ENCODE assay signal across 26 cellular contexts in genomic region chr11:45247433-45247832, GRCh38. TPM values are rescaled to one million over a fixed set of nuclear protein-coding genes. Genes with fewer than 3 reads are reported as not detected.
DNase-seq lines count a peak whose midpoint lies in the region; ATAC-seq and TF ChIP-seq lines count a peak whose summit lies in the region.
"Had no signal": no experiment of that assay in that cellular context is flagged by ENCODE, and none has a peak within 500 bp of the region (broad histone marks: within the 10 kb centered on the region; RNA-seq: fewer than 3 reads in every experiment).

No MANE protein-coding gene starts in this region.

- no peaks in the 10 kb centered on the region for H3K79me2 ChIP-seq in PC-3 (ENCODE audit: low read length)
- H3K79me2 ChIP-seq: hepatocyte had no signal

- H2AFZ ChIP-seq in PC-3 (ENCODE audit: low read length) = no peak overlapping the region
- H2AFZ ChIP-seq: hepatocyte had no signal

- TF ChIP-seq CTCF in PC-3 (conservative IDR thresholded peaks at IDR 0.05; ENCODE audit: low read depth, low read length) = 0 out of 2 replicates have a peak, but pooled peaks have one; percentile 14
- TF ChIP-seq CTCF in epithelial cell of proximal tubule (conservative IDR thresholded peaks at IDR 0.05; ENCODE audit: low read depth, low read length) = peak; percentile 14
- TF ChIP-seq CTCF in A673 (conservative IDR thresholded peaks at IDR 0.05; ENCODE audit: low read depth, low read length) = no peak

- H3K9ac ChIP-seq in PC-3 (ENCODE audit: low read length) = no peak overlapping the region
- H3K9ac ChIP-seq: KMS-11 had no signal

- no peaks in the 10 kb centered on the region for H4K20me1 ChIP-seq in PC-3 (ENCODE audit: low read length)

- CTCF ChIA-PET in PC-3 (lab: Charles Lee) = interaction anchor here (0.7 kb wide), 1 partner anchor 137 kb away, joined by 5 read pairs; no protein-coding TSS in a partner anchor
- CTCF ChIA-PET in A673 (lab: Charles Lee) = interaction anchor here (1.1 kb wide), 1 partner anchor 14 kb away, joined by 3 read pairs; no protein-coding TSS in a partner anchor

- peak; percentile 21 for DNase-seq in AG08395 (ENCODE audit: low spot score)
- peak; percentile 51 for DNase-seq in G401 (ENCODE audit: low spot score)
- DNase-seq in PC-3 = peak; percentile 12
- DNase-seq in epithelial cell of proximal tubule (ENCODE audit: low read depth) = no peak
- DNase-seq in NCI-H1105 treated with DMSO at 0.1 percent for 48 hours (lab: John Stamatoyannopoulos, UW) = no peak
- DNase-seq in A673 (ENCODE audit: low spot score) = no peak
- DNase-seq: activated CD4-positive, alpha-beta T cell treated with anti-CD3 and anti-CD28 coated beads, Interleukin-2, amount 50 U/mL, for 1 hour; activated T-cell treated with anti-CD3 and anti-CD28 coated beads, Interleukin-2, amount 50 U/mL, for 4 hours; Calu3; cortex of kidney; endodermal cell; gastrocnemius medialis; NCI-H187; Right ventricle myocardium superior; stimulated activated naive B cell treated with anti-CD40 and anti-IgM and Interleukin-4, amounts not matched to agents 10 μg/mL and 1 μg/mL and 100 μg/mL, for 72 hours; T-helper 9 cell; WERI-Rb-1 had no signal

- no peak overlapping the region for H3K4me3 ChIP-seq in PC-3 (ENCODE audit: low read length)
- H3K4me3 ChIP-seq in epithelial cell of proximal tubule (ENCODE audit: low read depth, low read length) = no peak overlapping the region
- H3K4me3 ChIP-seq in A673 (ENCODE audit: low read depth, low read length, poor library complexity, severe bottlenecking) = no peak overlapping the region
- H3K4me3 ChIP-seq: esophagus muscularis mucosa, gastrocnemius medialis, hepatocyte, prostate gland, suprapubic skin had no signal

- no peaks in the 10 kb centered on the region for H3K9me2 ChIP-seq in PC-3 (replicated peaks; ENCODE audit: low read length)

- intact Hi-C loops in PC-3 (cut with micrococcal nuclease) = no loop called here
- intact Hi-C loops in A673 (cut with micrococcal nuclease; ENCODE audit: unreplicated experiment) = no loop called here

- POLR2A ChIA-PET in PC-3 (lab: Charles Lee; ENCODE audit: unreplicated experiment) = no interaction called here
- POLR2A ChIA-PET in A673 (lab: Charles Lee; ENCODE audit: low non-redundant PET) = no interaction called here

- H3K4me2 ChIP-seq in PC-3 (ENCODE audit: low read length) = no peak overlapping the region
- H3K4me2 ChIP-seq: hepatocyte, KMS-11 had no signal

- no peaks in the 10 kb centered on the region for H3F3A ChIP-seq in PC-3 (ENCODE audit: low read length, unreplicated experiment)

- H3K4me1 ChIP-seq in PC-3 (ENCODE audit: insufficient read depth, low read length) = no peaks in the 10 kb centered on the region
- H3K4me1 ChIP-seq in A673 (ENCODE audit: insufficient read depth, low read length, poor library complexity, severe bottlenecking) = no peaks in the 10 kb centered on the region
- H3K4me1 ChIP-seq: prostate gland, suprapubic skin had no signal

- in situ Hi-C loops in G401 (cut with HindIII; ENCODE audit: low sequenced_read_pairs) = no loop called here

- H3K36me3 ChIP-seq in PC-3 (ENCODE audit: low read depth, low read length) (no peaks in the 10 kb centered on the region), A673 (ENCODE audit: insufficient read depth, low read length, poor library complexity, severe bottlenecking) (no peaks in the 10 kb centered on the region)
- H3K36me3 ChIP-seq: esophagus muscularis mucosa, gastrocnemius medialis, prostate gland, suprapubic skin, WERI-Rb-1 had no signal

- BruUV-seq in PC-3 (replicated peaks; lab: Mats Ljungman, UMichigan) (no TSS peak), A673 (replicated peaks; lab: Mats Ljungman, UMichigan) (no TSS peak)

- H3K9me3 ChIP-seq in PC-3 (ENCODE audit: low read length) (no peaks in the 10 kb centered on the region), A673 (ENCODE audit: low read depth, low read length, poor library complexity, severe bottlenecking) (no peaks in the 10 kb centered on the region)
- H3K9me3 ChIP-seq: esophagus muscularis mucosa, gastrocnemius medialis, prostate gland, suprapubic skin had no signal

- peak; percentile 34 for ATAC-seq in PC-3
- no peak for ATAC-seq in HG02970 (IDR thresholded peaks at IDR 0.05; ENCODE audit: low FRiP score, unreplicated experiment)
- no peak for ATAC-seq in HG03521 (IDR thresholded peaks at IDR 0.05; ENCODE audit: unreplicated experiment)
- ATAC-seq: activated T-cell treated with anti-CD3 and anti-CD28 coated beads, Interleukin-2, amount 50 U/mL, for 4 hours; gastrocnemius medialis; sciatic nerve; stimulated activated naive B cell treated with anti-CD40 and anti-IgM and Interleukin-4, amounts not matched to agents 10 μg/mL and 1 μg/mL and 100 μg/mL, for 72 hours had no signal

- no peaks in the 10 kb centered on the region for H3K27me3 ChIP-seq in PC-3 (ENCODE audit: low read length)
- no peaks in the 10 kb centered on the region for H3K27me3 ChIP-seq in A673 (replicated peaks; ENCODE audit: insufficient read depth, low read depth, low read length, poor library complexity)
- H3K27me3 ChIP-seq: gastrocnemius medialis, hepatocyte had no signal

- H3K27ac ChIP-seq in PC-3 (ENCODE audit: low read length) (no peak overlapping the region), A673 (ENCODE audit: low read depth, low read length, poor library complexity, severe bottlenecking) (no peak overlapping the region)
- H3K27ac ChIP-seq: esophagus muscularis mucosa, gastrocnemius medialis, hepatocyte, HL-60, KMS-11, prostate gland, suprapubic skin, WERI-Rb-1 had no signal

RNA-seq across cellular contexts. Expression of gene SYT13, which starts 38.7 kb away (rescaled TPM):
- total RNA-seq in G401 (2014; rRNA removed; shearing (Covaris generic)) = not detected in 2 replicates
- total RNA-seq in PC-3 (2014; rRNA removed) (not detected in 2 replicates), epithelial cell of proximal tubule (5.4 and 6.4 TPM in 2 replicates), A673 (2021) (0.30 and 0.83 TPM in 2 replicates)
- total RNA-seq: sciatic nerve had no signal

Comparison
In these comparisons a context has a peak if more than half of its experiments do, and no peak if none do; other contexts are left out.
1. DNase-seq: peak in AG08395 (single experiment), G401 (single experiment) and PC-3 (single experiment); none in epithelial cell of proximal tubule (single experiment), NCI-H1105 treated with DMSO at 0.1 percent for 48 hours (single experiment) and A673 (single experiment).